ENCODE assay signal across 17 cellular contexts in the genomic region with DNA sequence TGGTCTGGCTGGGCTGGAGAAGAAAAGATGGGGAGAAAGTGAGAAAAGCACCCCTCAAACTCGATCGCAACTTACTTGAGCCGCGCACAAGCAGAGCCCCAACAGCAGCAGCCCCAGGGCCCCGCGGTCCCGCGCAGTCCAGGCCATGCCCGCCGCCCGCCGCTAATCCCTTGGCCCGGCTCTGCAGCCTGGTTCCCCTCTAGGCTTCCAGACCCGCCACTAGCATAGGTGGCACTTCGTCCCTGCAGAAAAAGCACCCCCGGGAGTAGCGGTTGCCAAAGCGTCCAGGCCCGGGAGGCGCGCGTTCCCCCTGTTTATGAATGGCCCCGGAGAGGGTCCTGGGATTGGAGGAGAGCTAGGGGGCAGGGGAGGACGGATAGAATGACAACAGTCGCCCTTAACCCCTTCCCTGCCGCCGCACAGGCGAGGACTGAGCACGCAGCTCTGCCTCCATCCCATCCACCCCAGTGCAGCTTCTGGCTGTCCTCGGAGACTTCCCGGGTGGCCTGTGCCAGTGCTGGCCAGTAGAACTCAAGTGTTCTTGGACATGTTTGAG. TPM values are rescaled to one million over a fixed set of nuclear protein-coding genes. Genes with fewer than 3 reads are reported as not detected.
DNase-seq lines count a peak whose midpoint lies in the region; FAIRE-seq and TF ChIP-seq lines count a peak whose summit lies in the region.
"Had no signal": no experiment of that assay in that cellular context is flagged by ENCODE, and none has a peak within 500 bp of the region (broad histone marks: within the 10 kb centered on the region; RNA-seq: fewer than 3 reads in every experiment).

No MANE protein-coding gene starts in this region.

- H2BK12ac ChIP-seq in H9 (ENCODE audit: insufficient read length, low read depth, low read length) (no peak overlapping the region), H1 (ENCODE audit: low read depth, low read length) (no peak overlapping the region)

- TF ChIP-seq EP300 in H1 (IDR thresholded peaks at IDR 0.05; ENCODE audit: borderline replicate concordance in 1 of 2, low read depth in 2 of 2, low read length in 2 of 2): no peak

- no peaks in the 10 kb centered on the region for H3K79me2 ChIP-seq in H9 (ENCODE audit: insufficient read depth, low read length)
- no peaks in the 10 kb centered on the region for H3K79me2 ChIP-seq in H1 (ENCODE audit: control insufficient read depth in 1 of 2, insufficient read depth in 2 of 2, low read length in 2 of 2)

- H4K5ac ChIP-seq in H9 (ENCODE audit: insufficient read length, low read depth, low read length): no peak overlapping the region
- peak overlapping the region; percentile 61 for H4K5ac ChIP-seq in H1 (ENCODE audit: insufficient read length, low read depth, low read length)

- H2AFZ ChIP-seq in H9 (ENCODE audit: low read length): no peak overlapping the region
- peak overlapping the region; percentile 68; the same call in 1 of the 2 replicates for H2AFZ ChIP-seq in H1 (ENCODE audit: low read length)

- H2AK5ac ChIP-seq in H9 (ENCODE audit: insufficient read length, low read length): no peak overlapping the region
- no peak overlapping the region for H2AK5ac ChIP-seq in H1 (ENCODE audit: low read depth, low read length)

- TF ChIP-seq CTCF in H9 (conservative IDR thresholded peaks at IDR 0.05) (no peak), H1 (IDR thresholded peaks at IDR 0.05; ENCODE audit: control extremely low read depth in 1 of 3, insufficient read depth in 1 of 3, low read depth in 1 of 3, low read length in 3 of 3) (no peak; a peak in 1 of 4 replicates), progenitor cell of endocrine pancreas (IDR thresholded peaks at IDR 0.05; ENCODE audit: unreplicated experiment) (no peak)

- H3K4me2 ChIP-seq in H9 (ENCODE audit: insufficient read depth, insufficient read length, low read length): peak overlapping the region; percentile 63
- H3K4me2 ChIP-seq in H1 (ENCODE audit: insufficient read depth in 1 of 2, low read depth in 2 of 2, low read length in 2 of 2): peak overlapping the region; percentile 73 to 82

- H2BK120ac ChIP-seq in H9 (ENCODE audit: low read depth, low read length, poor library complexity, severe bottlenecking) (no peak overlapping the region), H1 (replicated peaks; ENCODE audit: low read depth, low read length) (no peak overlapping the region)

- TF ChIP-seq POLR2A in H1 (IDR thresholded peaks at IDR 0.05; ENCODE audit: control extremely low read depth in 1 of 2, low read depth in 2 of 2, low read length in 2 of 2): no peak

- CTCF ChIA-PET in H1 (lab: Charles Lee; ENCODE audit: partially characterized antibody): interaction anchor here (0.8 to 3.6 kb wide), 12 partner anchors 9 to 732 kb away, joined by 3 to 13 read pairs (median 4); no protein-coding TSS in a partner anchor

- no peak overlapping the region for H3K56ac ChIP-seq in H9 (ENCODE audit: insufficient read length, low read depth, low read length)
- H3K56ac ChIP-seq in H1 (replicated peaks; ENCODE audit: insufficient read length, low read depth, low read length): no peak overlapping the region

- H3K4me3 Mint-ChIP-seq in H9 (peak overlapping the region; percentile 76 to 86), progenitor cell of endocrine pancreas (ENCODE audit: low read depth) (peak overlapping the region; percentile 69)
- H3K4me3 Mint-ChIP-seq: activated naive CD8-positive, alpha-beta T cell; HFFc6 had no signal

- TF ChIP-seq RAD21 in H1 (IDR thresholded peaks at IDR 0.05 in 1 of 2, conservative IDR thresholded peaks at IDR 0.05 in 1 of 2; ENCODE audit: low read depth in 2 of 2, low read length in 2 of 2): no peak

- peaks cover 0 to 6% (median 6%) of the 10 kb centered on the region in 3 experiments; a peak in 4 of 7 replicates for H3K36me3 Mint-ChIP-seq in H9 (ENCODE audit: insufficient read depth in 1 of 3, low read depth in 3 of 3)
- H3K36me3 Mint-ChIP-seq in progenitor cell of endocrine pancreas (ENCODE audit: insufficient read depth): no peaks in the 10 kb centered on the region
- H3K36me3 Mint-ChIP-seq: activated naive CD8-positive, alpha-beta T cell had no signal

- no peak for FAIRE-seq in H1 (lab: Jason Lieb, UNC)
- FAIRE-seq: GM18507, TTC549 had no signal

- no peak overlapping the region for H4K8ac ChIP-seq in H9 (replicated peaks; ENCODE audit: insufficient read length, low read depth, low read length)
- peak overlapping the region; percentile 83; the same call in 1 of the 2 replicates for H4K8ac ChIP-seq in H1 (ENCODE audit: extremely low read depth, insufficient read depth, low read length)

- peak overlapping the region; percentile 66; the same call in 1 of the 2 replicates for H3K14ac ChIP-seq in H9 (ENCODE audit: insufficient read depth, low read length)
- no peak overlapping the region for H3K14ac ChIP-seq in H1 (ENCODE audit: insufficient read length)

- no peaks in the 10 kb centered on the region for H4K20me1 ChIP-seq in H9 (ENCODE audit: control insufficient read depth, insufficient read depth, insufficient read length)
- H4K20me1 ChIP-seq in H1 (replicated peaks in 1 of 2; ENCODE audit: control insufficient read depth in 1 of 2, insufficient read depth in 2 of 2, low read length in 2 of 2): no peaks in the 10 kb centered on the region

- H3K18ac ChIP-seq in H9 (ENCODE audit: insufficient read length, low read depth, low read length) (peak overlapping the region; percentile 77), H1 (ENCODE audit: extremely low read depth, low read length) (no peak overlapping the region)

- H3K9me3 Mint-ChIP-seq in H9: peaks cover 6 to 8% of the 10 kb centered on the region in 2 experiments; a peak in 4 of 5 replicates
- no peaks in the 10 kb centered on the region for H3K9me3 Mint-ChIP-seq in progenitor cell of endocrine pancreas (ENCODE audit: low read depth)
- H3K9me3 Mint-ChIP-seq: HFFc6 had no signal

- H3K23ac ChIP-seq in H9 (ENCODE audit: insufficient read length, low read depth, low read length) (no peak overlapping the region), H1 (ENCODE audit: insufficient read length) (no peak overlapping the region)

- POLR2A ChIA-PET in H1 (lab: Charles Lee; ENCODE audit: partially characterized antibody): interaction anchor here (1.2 to 1.3 kb wide), 3 partner anchors 9 to 57 kb away, joined by 3 to 8 read pairs (median 5); no protein-coding TSS in a partner anchor

- H3K4me3 ChIP-seq in H1 (ENCODE audit: extremely low read depth in 1 of 4, insufficient read depth in 2 of 4, low read depth in 3 of 4, low read length in 4 of 4): peak overlapping the region; percentile 28 to 68 (median 48)
- H3K4me3 ChIP-seq: ovary had no signal

- H3K4ac ChIP-seq in H9 (ENCODE audit: low read depth, low read length) (no peak overlapping the region), H1 (replicated peaks; ENCODE audit: insufficient read length, low read depth, low read length) (no peak overlapping the region)

- H3K4me1 ChIP-seq in H9 (ENCODE audit: insufficient read depth, low read length): no peaks in the 10 kb centered on the region; the same call in 1 of the 2 replicates
- peaks cover 2 to 8% (median 5%) of the 10 kb centered on the region in 4 experiments; a peak in 5 of 7 replicates for H3K4me1 ChIP-seq in H1 (replicated peaks in 1 of 4; ENCODE audit: control insufficient read depth in 3 of 4, insufficient read depth in 4 of 4, low read length in 3 of 4)

- H3K9ac ChIP-seq in H9 (ENCODE audit: extremely low read depth, insufficient read length, low read length): no peak overlapping the region
- peak overlapping the region in 1 of 4 experiments; percentile 23; a peak in 2 of 7 replicates for H3K9ac ChIP-seq in H1 (replicated peaks in 1 of 4; ENCODE audit: extremely low read depth in 1 of 4, low read depth in 3 of 4, low read length in 3 of 4)

- H3K27me3 Mint-ChIP-seq in H9 (ENCODE audit: low read depth): peaks cover 60% of the 10 kb centered on the region
- peaks cover 56% of the 10 kb centered on the region for H3K27me3 Mint-ChIP-seq in progenitor cell of endocrine pancreas

- H2BK20ac ChIP-seq in H9 (ENCODE audit: low read depth, low read length, poor library complexity, severe bottlenecking) (no peak overlapping the region), H1 (ENCODE audit: low read length) (no peak overlapping the region)

- peaks cover 9% of the 10 kb centered on the region for H3K23me2 ChIP-seq in H9 (ENCODE audit: insufficient read length, low read depth, low read length, poor library complexity, severe bottlenecking)
- peaks cover 4% of the 10 kb centered on the region; the same call in 1 of the 2 replicates for H3K23me2 ChIP-seq in H1 (ENCODE audit: low read depth, low read length)

- H2BK5ac ChIP-seq in H9 (ENCODE audit: insufficient read length, low read length) (no peak overlapping the region), H1 (ENCODE audit: low read depth, low read length) (no peak overlapping the region)

- WGBS in H9 (ENCODE audit: extremely low coverage, insufficient read length, low lambda C conversion rate): no CpG with 5 or more reads among the region's 31 CpGs
- WGBS in H1 (ENCODE audit: extremely low coverage in 1 of 2, insufficient coverage in 1 of 2, insufficient read length in 1 of 2, insufficient replicate concordance in 2 of 2, low coverage in 1 of 2, low lambda C conversion rate in 2 of 2, missing lambda C conversion rate in 1 of 2), 2 experiments: 5% methylated on average over 31 of the region's 31 CpGs; no CpG with 5 or more reads in 1 of the 2 experiments

- DNase-seq in H9 (peak; percentile 79), H1 (ENCODE audit: low read depth in 1 of 2, low spot score in 2 of 2) (peak; percentile 17 to 85), iPS-NIHi7 (ENCODE audit: extremely low spot score) (peak; percentile 79), progenitor cell of endocrine pancreas (ENCODE audit: low spot score, unreplicated experiment) (peak; percentile 17), NCI-H1694 treated with DMSO at 0.1 percent for 48 hours (lab: John Stamatoyannopoulos, UW) (no peak), OCI-M1 (lab: John Stamatoyannopoulos, UW) (no peak)
- no peak for DNase-seq in stimulated activated CD4-positive, alpha-beta T cell treated with anti-CD3 and anti-CD28 coated beads, Interleukin-12 subunit alpha, Interleukin-12 subunit beta, amount 100 ng/mL, for 4 hours
- DNase-seq in activated CD8-positive, alpha-beta memory T cell treated with anti-CD3 and anti-CD28 coated beads, Interleukin-2, amount 50 U/mL, for 4 hours: no peak
- DNase-seq: HFFc6; NCI-H1105; NCI-H510A; ovary; stimulated activated CD4-positive, alpha-beta T cell treated with anti-CD3 and anti-CD28 coated beads, Interleukin-2, amount 100 ng/mL, for 24 hours had no signal

- H3K27me3 ChIP-seq in H9 (ENCODE audit: insufficient read depth, low read length): peaks cover 10% of the 10 kb centered on the region; the same call in 1 of the 2 replicates
- H3K27me3 ChIP-seq in H1 (replicated peaks in 1 of 4; ENCODE audit: control insufficient read depth in 3 of 4, extremely low read depth in 1 of 4, insufficient read depth in 3 of 4, low read length in 3 of 4): peaks cover 13 to 38% (median 33%) of the 10 kb centered on the region in 4 experiments
- H3K27me3 ChIP-seq: ovary had no signal

- no peaks in the 10 kb centered on the region for H3K79me1 ChIP-seq in H9 (ENCODE audit: insufficient read depth, low read depth, low read length, poor library complexity, severe bottlenecking)
- no peaks in the 10 kb centered on the region for H3K79me1 ChIP-seq in H1 (ENCODE audit: low read depth, low read length)

- no peak overlapping the region for H3T11ph ChIP-seq in H9 (ENCODE audit: low read length)

- H3K27ac ChIP-seq in H9 (ENCODE audit: insufficient read length, low read depth, low read length) (no peak overlapping the region), H1 (ENCODE audit: low read depth, low read length) (no peak overlapping the region)
- H3K27ac ChIP-seq: ovary had no signal

- H3K9me3 ChIP-seq in H9 (ENCODE audit: control insufficient read depth, low read depth, low read length): no peaks in the 10 kb centered on the region
- H3K9me3 ChIP-seq in H1 (ENCODE audit: insufficient read depth in 2 of 2, low read depth in 1 of 2, low read length in 1 of 2): peaks cover 0 to 3% of the 10 kb centered on the region in 2 experiments; a peak in 2 of 4 replicates
- H3K9me3 ChIP-seq: ovary had no signal

- H4K91ac ChIP-seq in H9 (ENCODE audit: insufficient read length, low read depth, low read length): no peak overlapping the region
- peak overlapping the region; percentile 22 for H4K91ac ChIP-seq in H1 (replicated peaks; ENCODE audit: insufficient read length, low read length)

- H3K4me1 Mint-ChIP-seq in H9 (peaks cover 11 to 18% of the 10 kb centered on the region in 2 experiments), progenitor cell of endocrine pancreas (ENCODE audit: low read depth) (peaks cover 6% of the 10 kb centered on the region)

- no peak overlapping the region for H2BK15ac ChIP-seq in H9 (ENCODE audit: low read depth, low read length)
- no peak overlapping the region for H2BK15ac ChIP-seq in H1 (ENCODE audit: low read length)

- H3K36me3 ChIP-seq in H1 (ENCODE audit: control insufficient read depth in 2 of 4, insufficient read depth in 4 of 4, low read length in 3 of 4): no peaks in the 10 kb centered on the region
- H3K36me3 ChIP-seq: ovary had no signal

- H3K27ac Mint-ChIP-seq in H9 (peak overlapping the region in 1 of 3 experiments; percentile 65; a peak in 1 of 7 replicates), progenitor cell of endocrine pancreas (no peak overlapping the region)
- H3K27ac Mint-ChIP-seq: activated naive CD8-positive, alpha-beta T cell; HFFc6 had no signal

RNA-seq across cellular contexts. Expression of a gene that starts 19.9 kb away (rescaled TPM):
- total RNA-seq in H9 (2021) (7.7 and 7.8 TPM in 2 replicates), progenitor cell of endocrine pancreas (5.5 and 8.1 TPM in 2 replicates)
- 14.4 and 18.1 TPM in 2 replicates for total RNA-seq in H1 (2021; fragmentation: NEBNext Ultra II Directional; extraction: Animal tissue kit (Norgen Biotek cat#: 25700))
- 7.9 and 10.7 TPM in 2 replicates for polyA plus RNA-seq in H1 (2011; rRNA removed)
- 16.7 TPM for polyA plus RNA-seq in H1 (2011; cell fraction: cytosol; rRNA removed)
- 70.7 TPM for polyA plus RNA-seq in H1 (2011; cell fraction: nucleus; rRNA removed)
- 13.6 to 16.7 TPM (median 15.2 TPM) in 4 replicates for polyA plus RNA-seq in H1 (2012, experiment 1 of 2)
- polyA plus RNA-seq in H1 (2012, experiment 2 of 2): 4.4 TPM
- 11.0 TPM for polyA plus RNA-seq in H1 (2013, experiment 1 of 2)
- 11.1 TPM for polyA plus RNA-seq in H1 (2013, experiment 2 of 2)
- polyA minus RNA-seq in H1 (2011; rRNA and poly(A)+ RNA removed): 5.4 and 13.6 TPM in 2 replicates
- polyA minus RNA-seq in H1 (2011; cell fraction: cytosol; rRNA and poly(A)+ RNA removed): 6.2 TPM
- 18.5 TPM for polyA minus RNA-seq in H1 (2011; cell fraction: nucleus; rRNA and poly(A)+ RNA removed)
- total RNA-seq: HFFc6 had no signal
- polyA plus RNA-seq: BJ had no signal

Comparison
In these comparisons a context has a peak if more than half of its experiments do, and no peak if none do; other contexts are left out.
1. DNase-seq: peak in H9 (single experiment), H1 (2 of 2), iPS-NIHi7 (single experiment) and progenitor cell of endocrine pancreas (single experiment); none in stimulated activated CD4-positive, alpha-beta T cell treated with anti-CD3 and anti-CD28 coated beads, Interleukin-12 subunit alpha, Interleukin-12 subunit beta, amount 100 ng/mL, for 4 hours (single experiment), NCI-H1694 treated with DMSO at 0.1 percent for 48 hours (single experiment), activated CD8-positive, alpha-beta memory T cell treated with anti-CD3 and anti-CD28 coated beads, Interleukin-2, amount 50 U/mL, for 4 hours (single experiment) and OCI-M1 (single experiment).